ENCODE assay signal across 18 cellular contexts in the genomic region with DNA sequence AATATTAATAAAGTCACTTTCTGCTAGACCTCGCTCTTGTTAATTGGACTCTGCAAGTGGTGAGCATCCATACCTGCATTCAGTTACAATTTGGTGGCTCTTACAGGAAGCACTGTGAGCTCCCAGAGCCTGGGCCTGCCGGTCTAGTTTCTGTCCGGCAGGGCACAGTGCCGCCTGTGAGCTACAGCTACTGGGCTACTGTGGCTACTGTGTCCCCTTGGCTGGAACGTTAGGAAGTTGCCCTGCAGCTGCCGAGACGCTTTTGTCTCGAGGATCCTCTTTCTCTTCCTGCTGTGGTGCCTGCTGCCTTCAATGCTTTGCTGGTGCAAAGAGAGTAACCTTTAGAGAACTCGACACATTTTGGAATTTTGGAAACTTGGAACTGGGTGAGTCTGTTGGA. TPM values are rescaled to one million over a fixed set of nuclear protein-coding genes. Genes with fewer than 3 reads are reported as not detected.
DNase-seq lines count a peak whose midpoint lies in the region; ATAC-seq lines count a peak whose summit lies in the region.
"Had no signal": no experiment of that assay in that cellular context is flagged by ENCODE, and none has a peak within 500 bp of the region (broad histone marks: within the 10 kb centered on the region; RNA-seq: fewer than 3 reads in every experiment).

No MANE protein-coding gene starts in this region.

- H3K79me2 ChIP-seq in ACC112 (ENCODE audit: control insufficient read depth, insufficient read depth, low read length, unreplicated experiment): no peaks in the 10 kb centered on the region

- 0 out of 2 replicates have a peak overlapping the region, but pooled peaks have one; percentile 9 for H3K9ac ChIP-seq in HUES48 (ENCODE audit: low read depth, low read length)
- H3K9ac ChIP-seq: SK-N-SH had no signal

- H3K27me3 ChIP-seq in ACC112 (ENCODE audit: insufficient read depth, low read length) (no peaks in the 10 kb centered on the region), HUES48 (ENCODE audit: control insufficient read depth, insufficient read depth, low read length) (no peaks in the 10 kb centered on the region)

- H3K27ac ChIP-seq in ACC112 (ENCODE audit: low read depth, low read length) (no peak overlapping the region), HUES48 (ENCODE audit: low read depth, low read length) (no peak overlapping the region)

- intact Hi-C loops in left colon (cut with DNase I, micrococcal nuclease): loop anchor here in 1 of 2 donors (10.0 kb wide), 1 partner anchor 308 kb away; no protein-coding TSS in a partner anchor

- H3K9me3 ChIP-seq in HUES48 (ENCODE audit: control insufficient read depth, insufficient read depth, low read length): no peaks in the 10 kb centered on the region
- H3K9me3 ChIP-seq: SK-N-SH had no signal

- ATAC-seq in left colon (peak; percentile 21), HG03457 (IDR thresholded peaks at IDR 0.05; ENCODE audit: unreplicated experiment) (no peak)

- peak overlapping the region; percentile 85 for H2AFZ ChIP-seq in ACC112 (ENCODE audit: low read length, unreplicated experiment)

- H3K4me1 ChIP-seq in ACC112 (ENCODE audit: control insufficient read depth, insufficient read depth, low read length, unreplicated experiment): peaks cover 12% of the 10 kb centered on the region
- H3K4me1 ChIP-seq in HUES48 (ENCODE audit: control insufficient read depth, insufficient read depth, low read length): no peaks in the 10 kb centered on the region; the same call in 1 of the 2 replicates

- H3K36me3 ChIP-seq in ACC112 (ENCODE audit: insufficient read depth, low read length) (no peaks in the 10 kb centered on the region), HUES48 (ENCODE audit: control insufficient read depth, insufficient read depth, low read length) (no peaks in the 10 kb centered on the region)

- peak; percentile 31 for DNase-seq in RPMI7951 (ENCODE audit: low read depth)
- DNase-seq in left colon: no peak
- no peak for DNase-seq in retina
- DNase-seq in iPS-NIHi11 (ENCODE audit: low spot score): no peak
- DNase-seq: ACHN; Calu3; CD4-positive, alpha-beta T cell; GDM1; Karpas-422; NCI-H1436; NCI-H2227 treated with DMSO at 0.1 percent for 48 hours; NCI-H524 treated with DMSO at 0.1 percent for 48 hours; NK-92 treated with Interleukin-12 subunit alpha and Interleukin-12 subunit beta, amount 100 ng/mL, for 24 hours; SK-N-SH had no signal

- no peak overlapping the region for H3K4me3 ChIP-seq in ACC112 (ENCODE audit: low read depth, low read length)
- H3K4me3 ChIP-seq in HUES48 (ENCODE audit: low read depth, low read length): no peak overlapping the region

RNA-seq across cellular contexts. Expression of a gene that starts 44.6 kb away (rescaled TPM):
- not detected in 2 replicates for total RNA-seq in RPMI7951 (2014; rRNA removed; shearing (Covaris generic))
- 10 to 100 TPM; 18.4 to 19.6 TPM for total RNA-seq in left colon
- total RNA-seq: B cell, Calu3 had no signal

Comparison
In these comparisons a context has a peak if more than half of its experiments do, and no peak if none do; other contexts are left out.
1. RNA of a gene that starts 44.6 kb away (total RNA-seq): 18.4 to 19.6 TPM in left colon; not detected in RPMI7951; every median in the first group is over 10 times any median in the second.